In genomic region chr6:2970034-2970685, GRCh38 we compare ENCODE assay signal across 9 cellular contexts. TPM values are rescaled to one million over a fixed set of nuclear protein-coding genes. Genes with fewer than 3 reads are reported as not detected.
DNase-seq lines count a peak whose midpoint lies in the region; ATAC-seq and TF ChIP-seq lines count a peak whose summit lies in the region.
"Had no signal": no experiment of that assay in that cellular context is flagged by ENCODE, and none has a peak within 500 bp of the region (broad histone marks: within the 10 kb centered on the region; RNA-seq: fewer than 3 reads in every experiment).

No MANE protein-coding gene starts in this region.

- H3K27ac Mint-ChIP-seq in activated CD4-positive, alpha-beta T cell treated with anti-CD3 and anti-CD28 coated beads for 36 hours = no peak overlapping the region

- POLR2A ChIA-PET in activated CD4-positive, alpha-beta T cell treated with anti-CD3 and anti-CD28 coated beads for 36 hours (lab: Charles Lee) = no interaction called here

- peaks cover 31% of the 10 kb centered on the region for H3K27me3 Mint-ChIP-seq in activated CD4-positive, alpha-beta T cell treated with anti-CD3 and anti-CD28 coated beads for 36 hours

- 53% methylated on average over 10 of the region's 10 CpGs for WGBS in right lobe of liver (ENCODE audit: insufficient coverage, low coverage, low lambda C conversion rate, missing lambda C conversion rate)
- WGBS in testis, 2 donors = 13 to 15% methylated on average over 10 of the region's 10 CpGs

- H3K4me1 ChIP-seq in right lobe of liver = peaks cover 0 to 21% (median 3%) of the 10 kb centered on the region in 4 donors
- H3K4me1 ChIP-seq in testis = peaks cover 13% of the 10 kb centered on the region

- CTCF ChIA-PET in activated CD4-positive, alpha-beta T cell treated with anti-CD3 and anti-CD28 coated beads for 36 hours (lab: Charles Lee) = interaction anchor here (0.5 kb wide), 1 partner anchor 59 kb away, joined by 3 read pairs; no protein-coding TSS in a partner anchor

- no peaks in the 10 kb centered on the region for H3K36me3 Mint-ChIP-seq in activated CD4-positive, alpha-beta T cell treated with anti-CD3 and anti-CD28 coated beads for 36 hours (ENCODE audit: low read depth)

- no peaks in the 10 kb centered on the region for H3K36me3 ChIP-seq in right lobe of liver
- no peaks in the 10 kb centered on the region for H3K36me3 ChIP-seq in testis (ENCODE audit: low read depth, missing control alignments)

- no peak for DNase-seq in activated CD4-positive, alpha-beta T cell treated with anti-CD3 and anti-CD28 coated beads for 36 hours
- DNase-seq in activated CD4-positive, alpha-beta T cell treated with anti-CD3 and anti-CD28 coated beads for 48 hours = no peak
- peak; percentile 54 for DNase-seq in astrocyte of the hippocampus (ENCODE audit: low read depth, low spot score)
- peak in 1 of 3 donors; percentile 33 for DNase-seq in right lobe of liver
- DNase-seq in testis = peak; percentile 25
- DNase-seq in cerebellum (ENCODE audit: low spot score) = no peak

- H3K4me3 Mint-ChIP-seq in activated CD4-positive, alpha-beta T cell treated with anti-CD3 and anti-CD28 coated beads for 36 hours = peak overlapping the region; percentile 76

- no peaks in the 10 kb centered on the region for H3K9me3 ChIP-seq in right lobe of liver
- no peaks in the 10 kb centered on the region for H3K9me3 ChIP-seq in testis

- intact Hi-C loops in activated CD4-positive, alpha-beta T cell treated with anti-CD3 and anti-CD28 coated beads for 36 hours (cut with DNase I, micrococcal nuclease) = loop anchor here in 1 of 2 experiments (2.0 kb wide), 1 partner anchor 19 kb away; no protein-coding TSS in a partner anchor
- intact Hi-C loops in right lobe of liver (cut with DNase I) (no loop called here), testis (cut with DNase I; ENCODE audit: low total_unique reads) (loop anchor here (2.0 kb wide), 1 partner anchor 21 kb away; no protein-coding TSS in a partner anchor)

- peak overlapping the region in 2 of 3 donors; percentile 89 to 94 for H3K27ac ChIP-seq in right lobe of liver
- peak overlapping the region; percentile 94 to 100 for H3K27ac ChIP-seq in testis
- H3K27ac ChIP-seq: KMS-11 had no signal

- no peaks in the 10 kb centered on the region for H3K9me3 Mint-ChIP-seq in activated CD4-positive, alpha-beta T cell treated with anti-CD3 and anti-CD28 coated beads for 36 hours (ENCODE audit: low read depth)

- H3K4me3 ChIP-seq in right lobe of liver = peak overlapping the region; percentile 64 to 78 (median 78)
- H3K4me3 ChIP-seq in testis = peak overlapping the region; percentile 77 to 91

- ATAC-seq in activated CD4-positive, alpha-beta T cell treated with anti-CD3 and anti-CD28 coated beads for 36 hours = no peak
- ATAC-seq in right lobe of liver (no peak), GM18519 (IDR thresholded peaks at IDR 0.05; ENCODE audit: low FRiP score, unreplicated experiment) (no peak), HG02763 (IDR thresholded peaks at IDR 0.05; ENCODE audit: unreplicated experiment) (no peak)

- peaks cover 30% of the 10 kb centered on the region for H3K4me1 Mint-ChIP-seq in activated CD4-positive, alpha-beta T cell treated with anti-CD3 and anti-CD28 coated beads for 36 hours

- H3K27me3 ChIP-seq in right lobe of liver (no peaks in the 10 kb centered on the region), testis (no peaks in the 10 kb centered on the region)

- TF ChIP-seq POLR2A in right lobe of liver (IDR thresholded peaks at IDR 0.05) = no peak
- no peak for TF ChIP-seq POLR2A in testis (IDR thresholded peaks at IDR 0.05)

- no peak for TF ChIP-seq CTCF in right lobe of liver (IDR thresholded peaks at IDR 0.05)
- TF ChIP-seq CTCF in testis (IDR thresholded peaks at IDR 0.05) = no peak

RNA-seq across cellular contexts. Expression of gene SERPINB6, which starts 1.2 kb away (rescaled TPM):
- total RNA-seq in activated CD4-positive, alpha-beta T cell treated with anti-CD3 and anti-CD28 coated beads for 36 hours = 10 to 100 TPM; 36.2 to 41.3 TPM
- total RNA-seq in right lobe of liver = 10 to 100 TPM; 27.0 to 48.5 (median 38.7) TPM
- 100 to 1,000 TPM; 203 to 281 TPM for total RNA-seq in testis
- 348 TPM for polyA plus RNA-seq in testis (ENCODE audit: insufficient read depth, low read depth, low replicate concordance)
- total RNA-seq in cerebellum = 16.1 TPM

RNA-seq across cellular contexts. Expression of gene NQO2, which starts 29.5 kb away (rescaled TPM):
- 10 to 100 TPM; 40.7 to 44.2 TPM for total RNA-seq in activated CD4-positive, alpha-beta T cell treated with anti-CD3 and anti-CD28 coated beads for 36 hours
- total RNA-seq in right lobe of liver = 10 to 100 TPM; 44.5 to 74.2 (median 67.3) TPM
- total RNA-seq in testis = 10 to 100 TPM in 1 of 2 donors, 1 to 10 TPM in 1; 9.5 to 16.8 TPM
- polyA plus RNA-seq in testis (ENCODE audit: insufficient read depth, low read depth, low replicate concordance) = 35.6 TPM
- total RNA-seq in cerebellum = 8.3 TPM

Comparison
In these comparisons a context has a peak if more than half of its experiments do, and no peak if none do; other contexts are left out.
1. DNase-seq: peak in astrocyte of the hippocampus (single experiment) and testis (single experiment); none in activated CD4-positive, alpha-beta T cell treated with anti-CD3 and anti-CD28 coated beads for 36 hours (single experiment), activated CD4-positive, alpha-beta T cell treated with anti-CD3 and anti-CD28 coated beads for 48 hours (single experiment) and cerebellum (single experiment).
2. RNA of gene SERPINB6, which starts 1.2 kb away (total RNA-seq): 203 to 281 TPM in testis; 27.0 to 48.5 TPM in right lobe of liver, 36.2 to 41.3 TPM in activated CD4-positive, alpha-beta T cell treated with anti-CD3 and anti-CD28 coated beads for 36 hours and 16.1 TPM in cerebellum (single experiment); every median in the first group is over 4 times any median in the second.